ENCODE assay signal across 21 cellular contexts in the genomic region with DNA sequence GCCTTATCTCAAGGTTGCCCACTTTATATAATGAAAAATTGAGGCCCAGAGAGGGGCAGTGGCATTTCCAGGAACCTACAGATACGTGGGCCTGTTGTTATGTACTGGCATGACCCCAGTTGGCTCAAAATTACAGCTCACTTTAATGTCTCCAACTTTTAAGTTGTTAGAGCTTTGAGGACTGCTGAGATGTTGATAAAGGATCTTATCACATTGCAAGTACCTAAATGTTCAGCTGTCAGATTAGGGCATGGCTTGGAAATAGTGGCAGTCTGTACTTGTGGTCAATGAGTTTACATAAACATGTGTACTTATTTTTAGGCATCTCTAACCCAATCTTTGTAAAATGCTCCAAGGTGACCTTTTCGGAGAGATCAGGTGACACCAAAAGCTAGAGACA. TPM values are rescaled to one million over a fixed set of nuclear protein-coding genes. Genes with fewer than 3 reads are reported as not detected.
DNase-seq lines count a peak whose midpoint lies in the region; ATAC-seq, FAIRE-seq and TF ChIP-seq lines count a peak whose summit lies in the region.
"Had no signal": no experiment of that assay in that cellular context is flagged by ENCODE, and none has a peak within 500 bp of the region (broad histone marks: within the 10 kb centered on the region; RNA-seq: fewer than 3 reads in every experiment).

No MANE protein-coding gene starts in this region.

- H3K4me3 ChIP-seq in GM12865 (ENCODE audit: low read depth, low read length) (no peak overlapping the region), K562 (no peak overlapping the region), upper lobe of right lung (no peak overlapping the region)
- H3K4me3 ChIP-seq: BLaER1, GM23248 had no signal

- no peak overlapping the region for H3K4me2 ChIP-seq in K562 (ENCODE audit: insufficient read depth, low read length)
- H3K4me2 ChIP-seq: BLaER1 had no signal

- CTCF ChIA-PET in K562 (lab: Yijun Ruan, JAX; ENCODE audit: low intra/inter-chr PET ratio): no interaction called here

- no peaks in the 10 kb centered on the region for H3K9me3 ChIP-seq in K562 (replicated peaks; ENCODE audit: control insufficient read depth, insufficient read depth, low read depth, low read length)
- no peaks in the 10 kb centered on the region for H3K9me3 ChIP-seq in upper lobe of right lung
- H3K9me3 ChIP-seq: BLaER1 had no signal

- WGBS in K562 (ENCODE audit: insufficient coverage, low coverage, missing lambda C conversion rate): 0% methylated on average over 2 of the region's 2 CpGs

- TF ChIP-seq EP300 in K562 (IDR thresholded peaks at IDR 0.05; ENCODE audit: low read length): no peak

- TF ChIP-seq RAD21 in K562 (CRISPR knock-in tag; conservative IDR thresholded peaks at IDR 0.05 in 1 of 2, IDR thresholded peaks at IDR 0.05 in 1 of 2): no peak

- no peaks in the 10 kb centered on the region for H3K36me3 ChIP-seq in K562 (ENCODE audit: control insufficient read depth, insufficient read depth, low read length)
- H3K36me3 ChIP-seq in upper lobe of right lung: no peaks in the 10 kb centered on the region

- no peak for FAIRE-seq in K562 (lab: Jason Lieb, UNC)
- FAIRE-seq: GM12891, GM19239, H54 had no signal

- no peak for TF ChIP-seq POLR2A in K562 (conservative IDR thresholded peaks at IDR 0.05)

- no peak for ATAC-seq in K562
- ATAC-seq in upper lobe of right lung: peak; percentile 59
- ATAC-seq in Right ventricle myocardium superior (ENCODE audit: poor library complexity): no peak
- ATAC-seq in GM21367 (IDR thresholded peaks at IDR 0.05; ENCODE audit: unreplicated experiment): no peak
- ATAC-seq: CD8-positive, alpha-beta T cell had no signal

- POLR2A ChIA-PET in K562 (lab: Yijun Ruan, JAX): interaction anchor here (0.9 to 1.3 kb wide), 2 partner anchors 12 to 204 kb away, joined by 3 read pairs; no protein-coding TSS in a partner anchor

- TF ChIP-seq CTCF in GM12865 (IDR thresholded peaks at IDR 0.05; ENCODE audit: insufficient read depth, low read depth, low read length, missing control alignments): no peak
- no peak for TF ChIP-seq CTCF in K562 (IDR thresholded peaks at IDR 0.05 in 2 of 3, conservative IDR thresholded peaks at IDR 0.05 in 1 of 3; ENCODE audit: insufficient read depth in 2 of 3, low read depth in 1 of 3, low read length in 3 of 3)
- TF ChIP-seq CTCF in upper lobe of right lung (IDR thresholded peaks at IDR 0.05): no peak

- H3K27ac ChIP-seq in K562 (ENCODE audit: extremely low read depth, low read depth, low read length) (no peak overlapping the region), upper lobe of right lung (no peak overlapping the region)
- H3K27ac ChIP-seq: BLaER1, GM23248 had no signal

- no peaks in the 10 kb centered on the region for H4K20me1 ChIP-seq in K562 (replicated peaks; ENCODE audit: control insufficient read depth, insufficient read depth, low read length)
- H4K20me1 ChIP-seq: BLaER1 had no signal

- H3K9me1 ChIP-seq in K562 (ENCODE audit: control insufficient read depth, insufficient read depth, low read length): no peaks in the 10 kb centered on the region

- no peaks in the 10 kb centered on the region for H3K79me2 ChIP-seq in K562 (ENCODE audit: control insufficient read depth, insufficient read depth, low read length)

- no peak overlapping the region for H3K9ac ChIP-seq in K562 (ENCODE audit: insufficient read depth in 1 of 2, low read depth in 2 of 2, low read length in 2 of 2)
- H3K9ac ChIP-seq: BLaER1, GM23248 had no signal

- H3K4me1 ChIP-seq in K562 (replicated peaks in 1 of 2; ENCODE audit: control insufficient read depth in 2 of 2, insufficient read depth in 2 of 2, low read length in 2 of 2): peaks cover 0 to 14% of the 10 kb centered on the region in 2 experiments; a peak in 4 of 5 replicates
- H3K4me1 ChIP-seq in upper lobe of right lung: no peaks in the 10 kb centered on the region
- H3K4me1 ChIP-seq: BLaER1 had no signal

- in situ Hi-C loops in K562 (cut with MboI): no loop called here

- no peak overlapping the region for H2AFZ ChIP-seq in K562 (ENCODE audit: low read depth, low read length)
- H2AFZ ChIP-seq: GM23248 had no signal

- H3K27me3 ChIP-seq in K562 (ENCODE audit: control insufficient read depth in 2 of 2, insufficient read depth in 2 of 2, low read length in 2 of 2) (no peaks in the 10 kb centered on the region; a peak in 1 of 5 replicates), upper lobe of right lung (no peaks in the 10 kb centered on the region)
- H3K27me3 ChIP-seq: BLaER1 had no signal

- BruUV-seq in K562 (replicated peaks; lab: Mats Ljungman, UMichigan): no TSS peak

- intact Hi-C loops in K562 (cut with micrococcal nuclease): no loop called here
- intact Hi-C loops in upper lobe of right lung (cut with DNase I): no loop called here
- intact Hi-C loops in Right ventricle myocardium superior (cut with DNase I): no loop called here

- DNase-seq in GM12865 (ENCODE audit: low read depth) (peak; percentile 9), K562 (ENCODE audit: extremely low read depth in 1 of 4, low spot score in 3 of 4) (no peak), myocyte (ENCODE audit: low read depth) (peak; percentile 22), upper lobe of right lung (no peak), Right ventricle myocardium superior (no peak), COLO668 (lab: John Stamatoyannopoulos, UW; ENCODE audit: unreplicated experiment) (no peak)
- DNase-seq: 8988T; CD8-positive, alpha-beta T cell; COR-L47; DMS 273 treated with DMSO at 0.1 percent for 48 hours; DMS53; DND-41; EL; GM23248; HCEC 1CT had no signal

TF ChIP-seq in K562, 482 proteins besides CTCF, POLR2A, EP300 and RAD21:
- TF ChIP-seq ESRRA (IDR thresholded peaks at IDR 0.05; ENCODE audit: borderline replicate concordance, low read depth) (peak; percentile 75; the same call in 1 of the 2 replicates), MEF2D (tag; conservative IDR thresholded peaks at IDR 0.05; ENCODE audit: low read depth) (0 out of 2 replicates have a peak, but pooled peaks have one; percentile 25), FOXP1 (CRISPR knock-in tag; IDR thresholded peaks at IDR 0.05) (no peak)

RNA-seq across cellular contexts. Expression of a gene that starts 14.6 kb away (rescaled TPM):
- 0.12 TPM in 1 of 2 replicates, not detected in the other for total RNA-seq in K562 (2011; cell fraction: chromatin; rRNA removed; ENCODE audit: low replicate concordance)
- total RNA-seq in K562 (2011; cell fraction: nucleolus; rRNA removed): not detected in 2 replicates
- total RNA-seq in K562 (2011; cell fraction: nucleoplasm; rRNA removed): not detected in 2 replicates
- total RNA-seq in K562 (2014; rRNA removed) (0.05 TPM in 1 of 2 replicates, not detected in the other), K562 (2014; rRNA removed; fragmentation: Illumina TruSeq; extraction: Trizol) (0.03 TPM in 1 of 2 replicates, not detected in the other), K562 (2015; rRNA removed; fragmentation: Illumina TruSeq; extraction: Trizol) (0.34 and 0.69 TPM in 2 replicates), K562 (2021) (0.42 TPM in 1 of 2 replicates, not detected in the other), myocyte (0.43 and 2.0 TPM in 2 replicates), upper lobe of right lung (3.2 TPM), Right ventricle myocardium superior (1.3 TPM)
- polyA plus RNA-seq in K562 (2011; rRNA removed) (0.03 and 0.05 TPM in 2 replicates), K562 (2014; fragmentation: Illumina TruSeq; extraction: Trizol) (0.03 and 0.16 TPM in 2 replicates), K562 (2014; fragmentation: Nextera tagmentation; extraction: Ambion mirVana) (under 1 TPM; 0.10 to 0.13 TPM), K562 (2014; rRNA removed) (0.13 and 0.77 TPM in 2 replicates)
- 0.12 TPM in 1 of 2 replicates, not detected in the other for polyA plus RNA-seq in K562 (2011; cell fraction: cytosol; rRNA removed)
- polyA plus RNA-seq in K562 (2011; cell fraction: nucleus; rRNA removed): 0.10 and 0.57 TPM in 2 replicates
- 0.21 and 0.96 TPM in 2 replicates for polyA plus RNA-seq in K562 (2012)
- not detected in 2 replicates for polyA minus RNA-seq in K562 (2011; rRNA and poly(A)+ RNA removed)
- polyA minus RNA-seq in K562 (2011; cell fraction: cytosol; rRNA and poly(A)+ RNA removed): not detected in 2 replicates
- not detected in 2 replicates for polyA minus RNA-seq in K562 (2011; cell fraction: nucleus; rRNA and poly(A)+ RNA removed)
- 0.98 TPM for polyA plus RNA-seq in myocyte (2012)
- total RNA-seq: G401 had no signal

RNA-seq across cellular contexts. Expression of a gene that starts 51.5 kb away (rescaled TPM):
- total RNA-seq in K562 (2011; cell fraction: chromatin; rRNA removed; ENCODE audit: low replicate concordance): 88.3 and 100 TPM in 2 replicates
- total RNA-seq in K562 (2011; cell fraction: nucleolus; rRNA removed): 42.1 and 52.2 TPM in 2 replicates
- total RNA-seq in K562 (2011; cell fraction: nucleoplasm; rRNA removed): 63.2 and 85.9 TPM in 2 replicates
- total RNA-seq in K562 (2014; rRNA removed): 49.7 and 54.8 TPM in 2 replicates
- 23.4 and 27.5 TPM in 2 replicates for total RNA-seq in K562 (2014; rRNA removed; fragmentation: Illumina TruSeq; extraction: Trizol)
- total RNA-seq in K562 (2015; rRNA removed; fragmentation: Illumina TruSeq; extraction: Trizol): 52.5 and 53.3 TPM in 2 replicates
- 61.0 and 71.7 TPM in 2 replicates for total RNA-seq in K562 (2021)
- 30.0 and 39.8 TPM in 2 replicates for polyA plus RNA-seq in K562 (2011; rRNA removed)
- polyA plus RNA-seq in K562 (2011; cell fraction: cytosol; rRNA removed): 33.7 and 78.9 TPM in 2 replicates
- 57.2 and 111 TPM in 2 replicates for polyA plus RNA-seq in K562 (2011; cell fraction: nucleus; rRNA removed)
- polyA plus RNA-seq in K562 (2012): 62.1 and 62.5 TPM in 2 replicates
- 51.8 and 58.0 TPM in 2 replicates for polyA plus RNA-seq in K562 (2014; fragmentation: Illumina TruSeq; extraction: Trizol)
- polyA plus RNA-seq in K562 (2014; fragmentation: Nextera tagmentation; extraction: Ambion mirVana): 10 to 100 TPM; 23.9 to 28.6 TPM
- polyA plus RNA-seq in K562 (2014; rRNA removed): 37.2 and 45.0 TPM in 2 replicates
- polyA minus RNA-seq in K562 (2011; rRNA and poly(A)+ RNA removed): 33.3 and 75.5 TPM in 2 replicates
- 41.6 and 65.3 TPM in 2 replicates for polyA minus RNA-seq in K562 (2011; cell fraction: cytosol; rRNA and poly(A)+ RNA removed)
- 26.1 and 26.7 TPM in 2 replicates for polyA minus RNA-seq in K562 (2011; cell fraction: nucleus; rRNA and poly(A)+ RNA removed)
- total RNA-seq in myocyte: 121 and 123 TPM in 2 replicates
- 183 TPM for polyA plus RNA-seq in myocyte (2012)
- total RNA-seq in upper lobe of right lung: 140 TPM
- 149 TPM for total RNA-seq in Right ventricle myocardium superior

Comparison
In these comparisons a context has a peak if more than half of its experiments do, and no peak if none do; other contexts are left out.
1. DNase-seq: peak in GM12865 (single experiment) and myocyte (single experiment); none in K562 (0 of 4), upper lobe of right lung (single experiment), Right ventricle myocardium superior (single experiment) and COLO668 (single experiment).